In genomic region chr6:21359926-21360325, GRCh38 we compare ENCODE assay signal across 1 cellular context.
TF ChIP-seq lines count a peak whose summit lies in the region.

No MANE protein-coding gene starts in this region.

TF ChIP-seq in H1, 55 proteins besides CTCF, POLR2A, EP300 and RAD21 (continued from another document):
- no peak for TF ChIP-seq CHD7 (IDR thresholded peaks at IDR 0.05; ENCODE audit: insufficient replicate concordance, low read length)
- no peak for TF ChIP-seq RXRA (IDR thresholded peaks at IDR 0.05; ENCODE audit: insufficient read depth, low read depth, low read length)
- TF ChIP-seq SRF (IDR thresholded peaks at IDR 0.05; ENCODE audit: low read depth, low read length): no peak
- TF ChIP-seq BRCA1 (IDR thresholded peaks at IDR 0.05; ENCODE audit: low read depth, low read length): no peak
- TF ChIP-seq NRF1 (IDR thresholded peaks at IDR 0.05; ENCODE audit: low read depth, low read length): no peak
- no peak for TF ChIP-seq KDM4A (IDR thresholded peaks at IDR 0.05; ENCODE audit: low read depth, low read length, severe bottlenecking)
- TF ChIP-seq USF2 (IDR thresholded peaks at IDR 0.05; ENCODE audit: low read length): no peak
- no peak for TF ChIP-seq SP1 (IDR thresholded peaks at IDR 0.05; ENCODE audit: low read depth, low read length)
- TF ChIP-seq ZNF274 (IDR thresholded peaks at IDR 0.05; ENCODE audit: borderline replicate concordance, extremely low read depth, low read length): no peak
- TF ChIP-seq EZH2 (IDR thresholded peaks at IDR 0.05; ENCODE audit: low read depth, low read length, severe bottlenecking): no peak
- no peak for TF ChIP-seq KDM1A (IDR thresholded peaks at IDR 0.05; ENCODE audit: borderline replicate concordance, low read length)
- no peak for TF ChIP-seq JUN (IDR thresholded peaks at IDR 0.05; ENCODE audit: low read depth, low read length)
- TF ChIP-seq CEBPB (IDR thresholded peaks at IDR 0.05; ENCODE audit: low read depth, low read length): no peak
- no peak for TF ChIP-seq SUZ12 (IDR thresholded peaks at IDR 0.05; ENCODE audit: low read length)
- no peak for TF ChIP-seq RBBP5 (IDR thresholded peaks at IDR 0.05; ENCODE audit: borderline replicate concordance, low read depth, low read length)
- no peak for TF ChIP-seq JUND (IDR thresholded peaks at IDR 0.05; ENCODE audit: low read length)
TF ChIP-seq in H1: peak in this region for 0.
